Comparison of ENCODE assay signal across 11 cellular contexts in genomic region chr16:80993293-80993691, GRCh38. TPM values are rescaled to one million over a fixed set of nuclear protein-coding genes. Genes with fewer than 3 reads are reported as not detected.
DNase-seq lines count a peak whose midpoint lies in the region; ATAC-seq and TF ChIP-seq lines count a peak whose summit lies in the region.
"Had no signal": no experiment of that assay in that cellular context is flagged by ENCODE, and none has a peak within 500 bp of the region (broad histone marks: within the 10 kb centered on the region; RNA-seq: fewer than 3 reads in every experiment).

No MANE protein-coding gene starts in this region.

- H3K27ac ChIP-seq in left ventricle myocardium inferior (replicated peaks) = peak overlapping the region; percentile 49

- ATAC-seq in HG03469 (IDR thresholded peaks at IDR 0.05; ENCODE audit: unreplicated experiment) = no peak
- ATAC-seq: activated CD8-positive, alpha-beta T cell treated with anti-CD3 and anti-CD28 coated beads, Interleukin-2, amount 10 ng/mL, durations not matched to agents 7 days and 5 days had no signal

- TF ChIP-seq CTCF in astrocyte of the cerebellum (IDR thresholded peaks at IDR 0.05; ENCODE audit: low read depth, low read length, missing control alignments) (no peak), left ventricle myocardium inferior (IDR thresholded peaks at IDR 0.05; ENCODE audit: borderline replicate concordance) (no peak)

- H3K4me1 ChIP-seq in left ventricle myocardium inferior (peaks cover 28% of the 10 kb centered on the region), skeletal muscle satellite cell (ENCODE audit: control insufficient read depth, insufficient read depth, low read length) (peaks cover 42% of the 10 kb centered on the region)
- H3K4me1 ChIP-seq: prostate gland had no signal

- no peaks in the 10 kb centered on the region for H3K36me3 ChIP-seq in left ventricle myocardium inferior
- no peaks in the 10 kb centered on the region for H3K36me3 ChIP-seq in skeletal muscle satellite cell (ENCODE audit: insufficient read depth, low read length)
- H3K36me3 ChIP-seq: prostate gland had no signal

- H3K9me3 ChIP-seq in left ventricle myocardium inferior (replicated peaks) (no peaks in the 10 kb centered on the region), skeletal muscle satellite cell (replicated peaks; ENCODE audit: low read length) (no peaks in the 10 kb centered on the region)
- H3K9me3 ChIP-seq: prostate gland had no signal

- H3K4me3 ChIP-seq in astrocyte of the cerebellum (ENCODE audit: low read depth, low read length) (peak overlapping the region; percentile 9), left ventricle myocardium inferior (peak overlapping the region; percentile 18), skeletal muscle satellite cell (ENCODE audit: low read length) (peak overlapping the region; percentile 22)
- H3K4me3 ChIP-seq: prostate gland had no signal

- in situ Hi-C loops in astrocyte of the cerebellum (cut with HindIII; ENCODE audit: low sequenced_read_pairs) = no loop called here

- intact Hi-C loops in left ventricle myocardium inferior (cut with micrococcal nuclease) = no loop called here

- peak overlapping the region; percentile 63 for H3K4me2 ChIP-seq in skeletal muscle satellite cell (ENCODE audit: low read length)

- H3K27me3 ChIP-seq in left ventricle myocardium inferior (ENCODE audit: low read depth) = no peaks in the 10 kb centered on the region
- no peaks in the 10 kb centered on the region for H3K27me3 ChIP-seq in skeletal muscle satellite cell (ENCODE audit: control insufficient read depth, insufficient read depth, low read length)

- peak overlapping the region; percentile 59 for H3K9ac ChIP-seq in skeletal muscle satellite cell (ENCODE audit: low read depth, low read length)

- peak; percentile 84 for DNase-seq in HPDE6-E6E7 (ENCODE audit: extremely low spot score)
- DNase-seq in astrocyte of the cerebellum (ENCODE audit: low read depth) = peak; percentile 70
- DNase-seq in left ventricle myocardium inferior = no peak
- no peak for DNase-seq in AML-193 (lab: John Stamatoyannopoulos, UW)
- no peak for DNase-seq in effector CD8-positive, alpha-beta T cell (lab: John Stamatoyannopoulos, UW)
- no peak for DNase-seq in RPMI8226
- DNase-seq: activated CD8-positive, alpha-beta T cell treated with anti-CD3 and anti-CD28 coated beads, Interleukin-2, amount 10 ng/mL, durations not matched to agents 7 days and 5 days; NCI-H510A treated with DMSO at 0.1 percent for 48 hours had no signal

RNA-seq across cellular contexts. Expression of gene CMC2, which starts 13.4 kb away (rescaled TPM):
- 136 TPM for total RNA-seq in left ventricle myocardium inferior
- total RNA-seq in skeletal muscle satellite cell (2012; rRNA removed) = 40.4 and 46.1 TPM in 2 replicates

RNA-seq across cellular contexts. Expression of gene CENPN, which starts 13.7 kb away (rescaled TPM):
- 7.9 TPM for total RNA-seq in left ventricle myocardium inferior
- total RNA-seq in skeletal muscle satellite cell (2012; rRNA removed) = 44.8 and 55.0 TPM in 2 replicates

RNA-seq across cellular contexts. Expression of gene ATMIN, which starts 42.4 kb away (rescaled TPM):
- total RNA-seq in left ventricle myocardium inferior = 22.0 TPM
- total RNA-seq in skeletal muscle satellite cell (2012; rRNA removed) = 24.6 and 26.4 TPM in 2 replicates

Comparison
In these comparisons a context has a peak if more than half of its experiments do, and no peak if none do; other contexts are left out.
1. DNase-seq: peak in HPDE6-E6E7 (single experiment) and astrocyte of the cerebellum (single experiment); none in left ventricle myocardium inferior (single experiment), AML-193 (0 of 2), effector CD8-positive, alpha-beta T cell (single experiment) and RPMI8226 (single experiment).
2. Peak in every context shown above with its lines, with median percentiles within 50 percentile points of each other: H3K4me3 ChIP-seq.